1 cellular context compared by ENCODE assay signal in the genomic region with DNA sequence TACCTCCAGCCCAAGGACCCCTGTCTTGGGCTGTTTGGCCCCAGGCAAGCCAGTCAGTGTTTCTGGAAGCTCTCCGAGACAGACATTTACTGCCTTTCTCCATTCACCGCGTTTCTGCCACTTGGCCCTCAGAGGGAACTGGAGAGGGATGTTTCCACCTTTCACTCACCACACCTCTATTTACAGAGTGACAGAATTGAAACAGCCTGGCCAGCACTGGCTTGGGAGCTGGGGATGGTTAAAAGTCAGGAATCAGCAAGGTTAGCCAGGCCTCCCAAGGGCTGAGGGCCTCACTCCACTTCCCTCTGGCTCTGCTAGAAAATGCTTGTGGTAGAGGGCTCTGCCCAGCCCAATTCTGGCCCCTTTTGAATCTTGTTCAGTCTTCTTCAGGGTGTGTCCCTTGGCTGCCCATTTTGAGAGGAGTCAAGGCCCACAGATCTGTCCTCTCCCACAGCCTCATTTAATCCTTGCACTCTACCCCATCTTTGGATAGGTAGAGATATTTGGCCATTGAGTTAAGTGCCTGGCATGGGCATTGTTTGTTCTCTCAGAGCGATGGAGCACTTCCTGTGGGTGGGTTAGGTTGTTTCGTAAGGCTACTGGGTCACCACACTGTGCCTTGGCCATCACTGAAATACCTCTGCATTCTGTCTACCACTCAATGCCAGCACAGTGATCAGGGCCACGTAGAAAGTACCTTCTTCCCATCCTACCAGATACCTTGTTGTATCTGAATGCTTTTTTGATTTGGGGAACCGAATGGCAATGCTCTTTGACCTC.
TF ChIP-seq lines count a peak whose summit lies in the region.

No MANE protein-coding gene starts in this region.

TF ChIP-seq in HepG2, 621 proteins besides CTCF, POLR2A, EP300 and RAD21:
- TF ChIP-seq, protein P1, sequence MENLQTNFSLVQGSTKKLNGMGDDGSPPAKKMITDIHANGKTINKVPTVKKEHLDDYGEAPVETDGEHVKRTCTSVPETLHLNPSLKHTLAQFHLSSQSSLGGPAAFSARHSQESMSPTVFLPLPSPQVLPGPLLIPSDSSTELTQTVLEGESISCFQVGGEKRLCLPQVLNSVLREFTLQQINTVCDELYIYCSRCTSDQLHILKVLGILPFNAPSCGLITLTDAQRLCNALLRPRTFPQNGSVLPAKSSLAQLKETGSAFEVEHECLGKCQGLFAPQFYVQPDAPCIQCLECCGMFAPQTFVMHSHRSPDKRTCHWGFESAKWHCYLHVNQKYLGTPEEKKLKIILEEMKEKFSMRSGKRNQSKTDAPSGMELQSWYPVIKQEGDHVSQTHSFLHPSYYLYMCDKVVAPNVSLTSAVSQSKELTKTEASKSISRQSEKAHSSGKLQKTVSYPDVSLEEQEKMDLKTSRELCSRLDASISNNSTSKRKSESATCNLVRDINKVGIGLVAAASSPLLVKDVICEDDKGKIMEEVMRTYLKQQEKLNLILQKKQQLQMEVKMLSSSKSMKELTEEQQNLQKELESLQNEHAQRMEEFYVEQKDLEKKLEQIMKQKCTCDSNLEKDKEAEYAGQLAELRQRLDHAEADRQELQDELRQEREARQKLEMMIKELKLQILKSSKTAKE (CRISPR knock-in tag; IDR thresholded peaks at IDR 0.05; ENCODE audit: borderline replicate concordance) = no peak
- TF ChIP-seq ZNF564 (CRISPR knock-in tag; IDR thresholded peaks at IDR 0.05) (no peak), ELF4 (CRISPR knock-in tag; IDR thresholded peaks at IDR 0.05; ENCODE audit: borderline replicate concordance) (no peak), ZNF674 (CRISPR knock-in tag; IDR thresholded peaks at IDR 0.05; ENCODE audit: low read depth) (no peak), WIZ (CRISPR knock-in tag; IDR thresholded peaks at IDR 0.05) (no peak), ZNF772 (CRISPR knock-in tag; IDR thresholded peaks at IDR 0.05) (no peak), PTBP1 (IDR thresholded peaks at IDR 0.05; ENCODE audit: low read depth, low read length, poor library complexity, severe bottlenecking) (no peak), SIX1 (CRISPR knock-in tag; IDR thresholded peaks at IDR 0.05; ENCODE audit: borderline replicate concordance) (no peak), CEBPB (IDR thresholded peaks at IDR 0.05; ENCODE audit: borderline replicate concordance, low read depth, low read length) (no peak), CCDC6 (CRISPR knock-in tag; IDR thresholded peaks at IDR 0.05) (no peak), CENPT (CRISPR knock-in tag; IDR thresholded peaks at IDR 0.05; ENCODE audit: low read depth) (no peak)
- TF ChIP-seq, protein P2, sequence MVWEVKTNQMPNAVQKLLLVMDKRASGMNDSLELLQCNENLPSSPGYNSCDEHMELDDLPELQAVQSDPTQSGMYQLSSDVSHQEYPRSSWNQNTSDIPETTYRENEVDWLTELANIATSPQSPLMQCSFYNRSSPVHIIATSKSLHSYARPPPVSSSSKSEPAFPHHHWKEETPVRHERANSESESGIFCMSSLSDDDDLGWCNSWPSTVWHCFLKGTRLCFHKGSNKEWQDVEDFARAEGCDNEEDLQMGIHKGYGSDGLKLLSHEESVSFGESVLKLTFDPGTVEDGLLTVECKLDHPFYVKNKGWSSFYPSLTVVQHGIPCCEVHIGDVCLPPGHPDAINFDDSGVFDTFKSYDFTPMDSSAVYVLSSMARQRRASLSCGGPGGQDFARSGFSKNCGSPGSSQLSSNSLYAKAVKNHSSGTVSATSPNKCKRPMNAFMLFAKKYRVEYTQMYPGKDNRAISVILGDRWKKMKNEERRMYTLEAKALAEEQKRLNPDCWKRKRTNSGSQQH (CRISPR knock-in tag; IDR thresholded peaks at IDR 0.05; ENCODE audit: low read depth) = no peak
TF ChIP-seq in HepG2: peak in this region for 0.
